1 cellular context compared by ENCODE assay signal in the genomic region with DNA sequence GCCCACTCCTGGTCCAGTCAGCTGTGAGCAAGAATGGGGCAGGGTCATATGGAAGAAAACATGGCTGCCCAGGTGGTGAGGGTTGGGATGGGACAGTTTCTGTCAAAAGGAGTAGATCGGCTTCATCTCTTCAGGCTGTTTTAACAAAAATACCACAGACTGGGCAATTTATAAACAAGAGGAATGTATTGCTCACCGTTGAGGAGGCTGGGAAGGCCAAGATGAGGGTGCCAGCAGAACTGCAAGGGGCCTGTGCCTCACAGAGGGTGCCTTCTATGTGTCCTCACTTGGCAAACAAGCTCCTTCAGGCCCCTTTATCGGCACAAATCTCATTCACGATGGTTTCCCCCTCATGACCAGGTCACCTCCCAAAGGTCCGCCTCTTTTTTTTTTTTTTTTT.
TF ChIP-seq lines count a peak whose summit lies in the region.

No MANE protein-coding gene starts in this region.

TF ChIP-seq in K562, 482 proteins besides CTCF, POLR2A, EP300 and RAD21 (continued from another document):
- TF ChIP-seq HNRNPH1 (optimal IDR thresholded peaks at IDR 0.05; ENCODE audit: low read depth, low read length) (no peak), HDAC8 (tag; IDR thresholded peaks at IDR 0.05) (no peak), ZKSCAN8 (CRISPR knock-in tag; IDR thresholded peaks at IDR 0.05) (no peak)
- TF ChIP-seq, protein P1, sequence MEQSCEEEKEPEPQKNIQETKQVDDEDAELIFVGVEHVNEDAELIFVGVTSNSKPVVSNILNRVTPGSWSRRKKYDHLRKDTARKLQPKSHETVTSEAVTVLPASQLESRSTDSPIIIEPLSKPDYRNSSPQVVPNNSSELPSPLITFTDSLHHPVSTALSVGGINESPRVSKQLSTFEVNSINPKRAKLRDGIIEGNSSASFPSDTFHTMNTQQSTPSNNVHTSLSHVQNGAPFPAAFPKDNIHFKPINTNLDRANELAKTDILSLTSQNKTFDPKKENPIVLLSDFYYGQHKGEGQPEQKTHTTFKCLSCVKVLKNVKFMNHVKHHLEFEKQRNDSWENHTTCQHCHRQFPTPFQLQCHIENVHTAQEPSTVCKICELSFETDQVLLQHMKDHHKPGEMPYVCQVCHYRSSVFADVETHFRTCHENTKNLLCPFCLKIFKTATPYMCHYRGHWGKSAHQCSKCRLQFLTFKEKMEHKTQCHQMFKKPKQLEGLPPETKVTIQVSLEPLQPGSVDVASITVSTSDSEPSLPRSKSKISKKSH (CRISPR knock-in tag; IDR thresholded peaks at IDR 0.05) = no peak
- TF ChIP-seq, protein P2, sequence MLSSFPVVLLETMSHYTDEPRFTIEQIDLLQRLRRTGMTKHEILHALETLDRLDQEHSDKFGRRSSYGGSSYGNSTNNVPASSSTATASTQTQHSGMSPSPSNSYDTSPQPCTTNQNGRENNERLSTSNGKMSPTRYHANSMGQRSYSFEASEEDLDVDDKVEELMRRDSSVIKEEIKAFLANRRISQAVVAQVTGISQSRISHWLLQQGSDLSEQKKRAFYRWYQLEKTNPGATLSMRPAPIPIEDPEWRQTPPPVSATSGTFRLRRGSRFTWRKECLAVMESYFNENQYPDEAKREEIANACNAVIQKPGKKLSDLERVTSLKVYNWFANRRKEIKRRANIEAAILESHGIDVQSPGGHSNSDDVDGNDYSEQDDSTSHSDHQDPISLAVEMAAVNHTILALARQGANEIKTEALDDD (IDR thresholded peaks at IDR 0.05) = no peak
